In genomic region chr12:53701518-53702264, GRCh38 we compare ENCODE assay signal across 1 cellular context.
TF ChIP-seq lines count a peak whose summit lies in the region.

No MANE protein-coding gene starts in this region.

TF ChIP-seq in HepG2, 621 proteins besides CTCF, POLR2A, EP300 and RAD21 (continued from another document):
- TF ChIP-seq ZNF609 (CRISPR knock-in tag; IDR thresholded peaks at IDR 0.05; ENCODE audit: borderline replicate concordance) = no peak
- TF ChIP-seq ATF7 (IDR thresholded peaks at IDR 0.05) = no peak
- no peak for TF ChIP-seq ATF7 (CRISPR knock-in tag; IDR thresholded peaks at IDR 0.05)
- TF ChIP-seq THAP7 (CRISPR knock-in tag; IDR thresholded peaks at IDR 0.05) = no peak
- no peak for TF ChIP-seq ZNF510 (CRISPR knock-in tag; IDR thresholded peaks at IDR 0.05; ENCODE audit: low read depth)
- TF ChIP-seq ZBTB26 (CRISPR knock-in tag; IDR thresholded peaks at IDR 0.05; ENCODE audit: borderline replicate concordance) = no peak
- TF ChIP-seq DDIT3 (CRISPR knock-in tag; IDR thresholded peaks at IDR 0.05) = no peak
- no peak for TF ChIP-seq ZNF597 (CRISPR knock-in tag; IDR thresholded peaks at IDR 0.05)
- TF ChIP-seq TCF7 (IDR thresholded peaks at IDR 0.05; ENCODE audit: low read depth) = no peak
- no peak for TF ChIP-seq NR2F1 (CRISPR knock-in tag; IDR thresholded peaks at IDR 0.05)
- TF ChIP-seq DR1 (CRISPR knock-in tag; IDR thresholded peaks at IDR 0.05) = no peak
- TF ChIP-seq PAWR (CRISPR knock-in tag; IDR thresholded peaks at IDR 0.05; ENCODE audit: borderline replicate concordance) = no peak
- no peak for TF ChIP-seq ZNF7 (CRISPR knock-in tag; IDR thresholded peaks at IDR 0.05)
- no peak for TF ChIP-seq SAFB2 (CRISPR knock-in tag; IDR thresholded peaks at IDR 0.05; ENCODE audit: borderline replicate concordance, low read depth)
- TF ChIP-seq SYNCRIP (IDR thresholded peaks at IDR 0.05; ENCODE audit: insufficient read depth, low read depth, low read length) = no peak
- no peak for TF ChIP-seq ZKSCAN8 (CRISPR knock-in tag; IDR thresholded peaks at IDR 0.05; ENCODE audit: borderline replicate concordance)
- no peak for TF ChIP-seq ZNF496 (CRISPR knock-in tag; IDR thresholded peaks at IDR 0.05; ENCODE audit: insufficient replicate concordance)
- no peak for TF ChIP-seq ZNF253 (CRISPR knock-in tag; IDR thresholded peaks at IDR 0.05; ENCODE audit: borderline replicate concordance)
- no peak for TF ChIP-seq ZNF576 (CRISPR knock-in tag; IDR thresholded peaks at IDR 0.05)
- no peak for TF ChIP-seq MBNL3 (CRISPR knock-in tag; conservative IDR thresholded peaks at IDR 0.05)
- TF ChIP-seq FOXK1 (CRISPR knock-in tag; IDR thresholded peaks at IDR 0.05; ENCODE audit: borderline replicate concordance, low read depth) = no peak
TF ChIP-seq in HepG2: peak in this region for 12.
